In genomic region chr17:42112552-42113176, GRCh38 we compare ENCODE assay signal across 8 cellular contexts. TPM values are rescaled to one million over a fixed set of nuclear protein-coding genes. Genes with fewer than 3 reads are reported as not detected.
A peak's percentile ranks its signal among the peaks of the same experiment; 100 is the strongest.
DNase-seq lines count a peak whose midpoint lies in the region; TF ChIP-seq lines count a peak whose summit lies in the region.

Gene DHX58, minus strand, starts transcription at chr17:42112714. Its CDS starts 822 bp downstream, at chr17:42111892.

- no peak for TF ChIP-seq CTCF in choroid plexus epithelial cell (conservative IDR thresholded peaks at IDR 0.05; ENCODE audit: low read depth, low read length)

- peak within 1 kb of the TSS; percentile 55 for H3K4me3 ChIP-seq in choroid plexus epithelial cell (ENCODE audit: low read depth, low read length)

- DNase-seq in GM03348 (ENCODE audit: low spot score): peak; percentile 94
- peak; percentile 64 for DNase-seq in HCEC 1CT
- DNase-seq in NCI-H1436 treated with DMSO at 0.1 percent for 48 hours (lab: John Stamatoyannopoulos, UW): peak; percentile 86
- DNase-seq in activated CD4-positive, alpha-beta T cell treated with anti-CD3 and anti-CD28 coated beads for 1 hour: peak; percentile 78
- DNase-seq in choroid plexus epithelial cell (ENCODE audit: low read depth): peak; percentile 95
- peak; percentile 67 to 91 for DNase-seq in lung microvascular endothelial cell (ENCODE audit: low read depth in 2 of 2)
- peak; percentile 65 to 70 for DNase-seq in stimulated activated CD8-positive, alpha-beta memory T cell treated with anti-CD3 and anti-CD28 coated beads, Interleukin-15, amount 100 ng/mL, for 48 hours (ENCODE audit: low read depth in 2 of 2)
- no peak for DNase-seq in NCI-H1092 (lab: John Stamatoyannopoulos, UW)

RNA-seq across cellular contexts. Expression of gene DHX58, which starts in this region (rescaled TPM):
- 2.0 and 3.3 TPM in 2 replicates for total RNA-seq in lung microvascular endothelial cell
